In genomic region chr12:70757830-70758493, GRCh38 we compare ENCODE assay signal across 20 cellular contexts.
"Had no signal": no experiment of that assay in that cellular context is flagged by ENCODE, and none has a peak within 500 bp of the region (broad histone marks: within the 10 kb centered on the region; RNA-seq: fewer than 3 reads in every experiment).

No MANE protein-coding gene starts in this region.

- H3K27ac ChIP-seq: left ventricle myocardium inferior, spleen, suprapubic skin, WERI-Rb-1 had no signal

- H3K9me3 ChIP-seq: left ventricle myocardium inferior, SK-N-SH, spleen, suprapubic skin had no signal

- H3K4me1 ChIP-seq: left ventricle myocardium inferior, spleen, suprapubic skin had no signal

- DNase-seq: activated CD4-positive, alpha-beta T cell treated with anti-CD3 and anti-CD28 coated beads for 48 hours; activated CD8-positive, alpha-beta memory T cell treated with anti-CD3 and anti-CD28 coated beads, Interleukin-2, amount 50 U/mL, for 4 hours; activated CD8-positive, alpha-beta T cell treated with anti-CD3 and anti-CD28 coated beads for 36 hours; activated gamma-delta T cell; activated naive CD8-positive, alpha-beta T cell treated with anti-CD3 and anti-CD28 coated beads, Interleukin-2, amount 10 ng/mL, durations not matched to agents 7 days and 5 days; activated T-cell treated with anti-CD3 and anti-CD28 coated beads, Interleukin-2, amount 50 U/mL, for 72 hours; central memory CD4-positive, alpha-beta T cell; cortex of kidney; effector CD4-positive, alpha-beta T cell; foreskin fibroblast; left ventricle myocardium inferior; mesenchymal stem cell; SK-N-SH; spleen; T-helper 1 cell; trophoblast cell; WERI-Rb-1 had no signal

- H3K27me3 ChIP-seq: suprapubic skin had no signal

- H3K4me3 ChIP-seq: left ventricle myocardium inferior, spleen, suprapubic skin had no signal

- H3K4me2 ChIP-seq: SK-N-SH had no signal

- FAIRE-seq: endothelial cell of umbilical vein had no signal

- H3K9ac ChIP-seq: SK-N-SH had no signal

- ATAC-seq: activated CD8-positive, alpha-beta T cell treated with anti-CD3 and anti-CD28 coated beads for 36 hours; activated T-cell treated with anti-CD3 and anti-CD28 coated beads, Interleukin-2, amount 50 U/mL, for 72 hours; sciatic nerve had no signal

- H3K36me3 ChIP-seq: left ventricle myocardium inferior, spleen, suprapubic skin, WERI-Rb-1 had no signal
